1 cellular context compared by ENCODE assay signal in genomic region chr5:80916661-80917060, GRCh38.
TF ChIP-seq lines count a peak whose summit lies in the region.

No MANE protein-coding gene starts in this region.

TF ChIP-seq in GM23338, 12 proteins besides CTCF, POLR2A, EP300 and RAD21 (continued from another document):
- no peak for TF ChIP-seq REST (IDR thresholded peaks at IDR 0.05; ENCODE audit: unreplicated experiment)
- TF ChIP-seq JUNB (IDR thresholded peaks at IDR 0.05; ENCODE audit: unreplicated experiment), result no peak
- no peak for TF ChIP-seq EZH2 (IDR thresholded peaks at IDR 0.05; ENCODE audit: low read depth, unreplicated experiment)
- TF ChIP-seq ETS1 (IDR thresholded peaks at IDR 0.05), result no peak
- no peak for TF ChIP-seq EZH2phosphoT487 (IDR thresholded peaks at IDR 0.05; ENCODE audit: unreplicated experiment)
- no peak for TF ChIP-seq STAT1 (IDR thresholded peaks at IDR 0.05; ENCODE audit: unreplicated experiment)
- no peak for TF ChIP-seq ZNF114 (CRISPR knock-in tag; IDR thresholded peaks at IDR 0.05)
